ENCODE assay signal across 1 cellular context in the genomic region with DNA sequence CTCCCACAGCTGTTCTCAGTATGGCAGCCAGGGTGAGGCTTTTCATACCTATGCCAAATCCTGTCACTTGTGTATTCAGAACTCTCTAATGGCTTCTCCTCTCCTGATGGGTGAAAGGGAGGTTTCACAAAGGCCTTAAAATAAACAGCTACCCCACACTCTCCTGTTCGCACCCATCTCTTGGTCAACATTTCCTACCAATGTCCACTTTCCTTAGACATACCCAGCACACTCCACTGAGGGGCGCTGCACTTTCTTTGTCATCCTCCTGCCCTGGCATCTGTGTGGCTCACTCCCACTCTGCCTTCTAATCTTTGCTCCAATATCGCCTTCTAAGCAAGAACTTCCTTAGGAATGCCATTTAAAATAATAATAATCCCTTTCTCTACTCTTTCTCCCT.
TF ChIP-seq lines count a peak whose summit lies in the region.

No MANE protein-coding gene starts in this region.

TF ChIP-seq in H1, 55 proteins besides CTCF, POLR2A, EP300 and RAD21 (continued from another document):
- TF ChIP-seq, protein P1, sequence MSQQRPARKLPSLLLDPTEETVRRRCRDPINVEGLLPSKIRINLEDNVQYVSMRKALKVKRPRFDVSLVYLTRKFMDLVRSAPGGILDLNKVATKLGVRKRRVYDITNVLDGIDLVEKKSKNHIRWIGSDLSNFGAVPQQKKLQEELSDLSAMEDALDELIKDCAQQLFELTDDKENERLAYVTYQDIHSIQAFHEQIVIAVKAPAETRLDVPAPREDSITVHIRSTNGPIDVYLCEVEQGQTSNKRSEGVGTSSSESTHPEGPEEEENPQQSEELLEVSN (IDR thresholded peaks at IDR 0.05) = no peak
- no peak for TF ChIP-seq RXRA (IDR thresholded peaks at IDR 0.05; ENCODE audit: insufficient read depth, low read depth, low read length)
